9 cellular contexts compared by ENCODE assay signal in the genomic region with DNA sequence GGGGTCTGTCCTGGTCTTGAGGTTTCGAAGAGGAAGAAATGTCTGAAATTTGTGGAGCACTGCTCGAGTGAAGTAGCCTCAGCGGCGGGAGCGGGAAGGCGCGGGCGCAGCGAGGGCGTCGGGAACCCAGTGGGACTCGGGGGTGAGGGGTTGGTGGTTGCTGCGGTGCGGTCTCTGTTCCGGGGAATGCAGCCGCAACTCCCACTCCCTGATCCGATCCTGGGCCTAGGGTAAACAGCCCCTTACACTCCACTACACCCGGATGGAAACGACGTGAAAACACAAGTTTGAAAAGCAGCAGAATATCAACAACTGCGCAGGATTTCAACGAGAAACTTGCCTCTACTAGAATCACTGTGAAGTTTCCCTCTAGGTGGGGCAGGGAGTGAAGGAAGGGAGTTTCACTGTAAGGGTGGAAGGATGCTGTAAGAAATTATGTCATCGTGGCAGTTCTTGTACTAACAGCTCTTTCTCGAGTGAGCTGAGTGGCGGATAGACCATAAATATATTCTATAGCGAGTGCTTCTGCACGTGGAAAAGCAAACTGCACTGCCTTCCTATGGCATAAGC. TPM values are rescaled to one million over a fixed set of nuclear protein-coding genes. Genes with fewer than 3 reads are reported as not detected.
DNase-seq lines count a peak whose midpoint lies in the region; ATAC-seq, FAIRE-seq and TF ChIP-seq lines count a peak whose summit lies in the region.
"Had no signal": no experiment of that assay in that cellular context is flagged by ENCODE, and none has a peak within 500 bp of the region (broad histone marks: within the 10 kb centered on the region; RNA-seq: fewer than 3 reads in every experiment).

No MANE protein-coding gene starts in this region.

- H3K4me2 ChIP-seq in H1 (ENCODE audit: insufficient read depth in 1 of 2, low read depth in 2 of 2, low read length in 2 of 2) = peak overlapping the region; percentile 84 to 93

- H3K36me3 ChIP-seq in BJ (ENCODE audit: control insufficient read depth, insufficient read depth, low read length) = no peaks in the 10 kb centered on the region
- no peaks in the 10 kb centered on the region for H3K36me3 ChIP-seq in H1 (ENCODE audit: control insufficient read depth in 2 of 4, insufficient read depth in 4 of 4, low read length in 3 of 4)

- peak overlapping the region; percentile 95; the same call in 1 of the 2 replicates for H4K8ac ChIP-seq in H1 (ENCODE audit: extremely low read depth, insufficient read depth, low read length)

- TF ChIP-seq RAD21 in H1 (IDR thresholded peaks at IDR 0.05 in 1 of 2, conservative IDR thresholded peaks at IDR 0.05 in 1 of 2; ENCODE audit: low read depth in 2 of 2, low read length in 2 of 2) = no peak

- no peak; a peak in 1 of 3 replicates for TF ChIP-seq POLR2A in H1 (IDR thresholded peaks at IDR 0.05; ENCODE audit: control extremely low read depth in 1 of 2, low read depth in 2 of 2, low read length in 2 of 2)

- no peaks in the 10 kb centered on the region for H3K79me1 ChIP-seq in H1 (ENCODE audit: low read depth, low read length)

- peak overlapping the region; percentile 61 to 92 (median 78) for H3K9ac ChIP-seq in H1 (replicated peaks in 1 of 4; ENCODE audit: extremely low read depth in 1 of 4, low read depth in 3 of 4, low read length in 3 of 4)

- peak overlapping the region; percentile 72 for H4K5ac ChIP-seq in H1 (ENCODE audit: insufficient read length, low read depth, low read length)

- TF ChIP-seq CTCF in BJ (IDR thresholded peaks at IDR 0.05; ENCODE audit: insufficient read depth, low read depth, low read length) = peak; percentile 23
- TF ChIP-seq CTCF in H1 (IDR thresholded peaks at IDR 0.05; ENCODE audit: control extremely low read depth in 1 of 3, insufficient read depth in 1 of 3, low read depth in 1 of 3, low read length in 3 of 3) = no peak

- H3K23ac ChIP-seq in H1 (ENCODE audit: insufficient read length) = no peak overlapping the region

- no peaks in the 10 kb centered on the region for H3K9me3 ChIP-seq in H1 (ENCODE audit: insufficient read depth in 2 of 2, low read depth in 1 of 2, low read length in 1 of 2)
- no peaks in the 10 kb centered on the region for H3K9me3 ChIP-seq in mononuclear cell (ENCODE audit: low read depth, low read length)

- peak overlapping the region; percentile 83 for H3K56ac ChIP-seq in H1 (replicated peaks; ENCODE audit: insufficient read length, low read depth, low read length)

- no peak for ATAC-seq in GM18909 (IDR thresholded peaks at IDR 0.05; ENCODE audit: poor library complexity, unreplicated experiment)

- H2BK120ac ChIP-seq in H1 (replicated peaks; ENCODE audit: low read depth, low read length) = no peak overlapping the region

- no peaks in the 10 kb centered on the region for H3K27me3 ChIP-seq in BJ (ENCODE audit: control insufficient read depth, insufficient read depth, low read length)
- H3K27me3 ChIP-seq in H1 (replicated peaks in 1 of 4; ENCODE audit: control insufficient read depth in 3 of 4, extremely low read depth in 1 of 4, insufficient read depth in 3 of 4, low read length in 3 of 4) = no peaks in the 10 kb centered on the region; a peak in 1 of 7 replicates
- H3K27me3 ChIP-seq in mononuclear cell (ENCODE audit: insufficient read depth, low read length) = peaks cover 7% of the 10 kb centered on the region

- DNase-seq in BJ (ENCODE audit: low read depth) (no peak), HuH-7.5 (ENCODE audit: low spot score) (peak; percentile 28), H1 (ENCODE audit: low read depth in 1 of 2, low spot score in 2 of 2) (no peak), superior temporal gyrus (ENCODE audit: extremely low spot score) (peak; percentile 50), middle frontal gyrus (ENCODE audit: extremely low spot score, low spot score) (no peak)
- DNase-seq in activated CD4-positive, alpha-beta T cell treated with anti-CD3 and anti-CD28 coated beads for 1 hour = peak; percentile 11

- H4K91ac ChIP-seq in H1 (replicated peaks; ENCODE audit: insufficient read length, low read length) = peak overlapping the region; percentile 79

- peak overlapping the region; percentile 96 for H2BK5ac ChIP-seq in H1 (ENCODE audit: low read depth, low read length)

- H3K4me3 ChIP-seq in BJ (ENCODE audit: low read depth, low read length) (peak overlapping the region; percentile 69), H1 (ENCODE audit: extremely low read depth in 1 of 4, insufficient read depth in 2 of 4, low read depth in 3 of 4, low read length in 4 of 4) (peak overlapping the region; percentile 75 to 100 (median 88)), mononuclear cell (ENCODE audit: low read length) (peak overlapping the region; percentile 61)

- no peak for TF ChIP-seq EP300 in H1 (IDR thresholded peaks at IDR 0.05; ENCODE audit: borderline replicate concordance in 1 of 2, low read depth in 2 of 2, low read length in 2 of 2)

- peak overlapping the region; percentile 81; the same call in 1 of the 2 replicates for H2BK15ac ChIP-seq in H1 (ENCODE audit: low read length)

- CTCF ChIA-PET in BJ (lab: Yijun Ruan, JAX) = no interaction called here
- CTCF ChIA-PET in H1 (lab: Charles Lee; ENCODE audit: partially characterized antibody) = interaction anchor here (1.4 kb wide), 1 partner anchor 150 kb away, joined by 7 read pairs; no protein-coding TSS in a partner anchor

- H3K27ac ChIP-seq in H1 (ENCODE audit: low read depth, low read length) = peak overlapping the region; percentile 74; the same call in 1 of the 2 replicates
- H3K27ac ChIP-seq: HL-60 had no signal

- H3K18ac ChIP-seq in H1 (ENCODE audit: extremely low read depth, low read length) = peak overlapping the region; percentile 92

- H2BK20ac ChIP-seq in H1 (ENCODE audit: low read length) = no peak overlapping the region

- H3K23me2 ChIP-seq in H1 (ENCODE audit: low read depth, low read length) = peaks cover 22% of the 10 kb centered on the region

- peak overlapping the region; percentile 95 for H2AFZ ChIP-seq in H1 (ENCODE audit: low read length)

- WGBS in H1 (ENCODE audit: extremely low coverage in 1 of 2, insufficient coverage in 1 of 2, insufficient read length in 1 of 2, insufficient replicate concordance in 2 of 2, low coverage in 1 of 2, low lambda C conversion rate in 2 of 2, missing lambda C conversion rate in 1 of 2), 2 experiments = 6% methylated on average over 24 of the region's 27 CpGs; no CpG with 5 or more reads in 1 of the 2 experiments

- H3K79me2 ChIP-seq in H1 (ENCODE audit: control insufficient read depth in 1 of 2, insufficient read depth in 2 of 2, low read length in 2 of 2) = peaks cover 0 to 18% of the 10 kb centered on the region in 2 experiments; a peak in 3 of 4 replicates

- H4K20me1 ChIP-seq in H1 (replicated peaks in 1 of 2; ENCODE audit: control insufficient read depth in 1 of 2, insufficient read depth in 2 of 2, low read length in 2 of 2) = no peaks in the 10 kb centered on the region

- FAIRE-seq in H1 (lab: Jason Lieb, UNC) = no peak

- H3K4me1 ChIP-seq in H1 (replicated peaks in 1 of 4; ENCODE audit: control insufficient read depth in 3 of 4, insufficient read depth in 4 of 4, low read length in 3 of 4) (peaks cover 0 to 5% (median 2%) of the 10 kb centered on the region in 4 experiments; a peak in 5 of 7 replicates), mononuclear cell (ENCODE audit: insufficient read depth, low read length) (peaks cover 16% of the 10 kb centered on the region)

- H3K14ac ChIP-seq in H1 (ENCODE audit: insufficient read length) = no peak overlapping the region

- H3K4ac ChIP-seq in H1 (replicated peaks; ENCODE audit: insufficient read length, low read depth, low read length) = no peak overlapping the region

- peak overlapping the region; percentile 99 for H2BK12ac ChIP-seq in H1 (ENCODE audit: low read depth, low read length)

- no peak overlapping the region for H2AK5ac ChIP-seq in H1 (ENCODE audit: low read depth, low read length)

- POLR2A ChIA-PET in BJ (lab: Charles Lee) (no interaction called here), H1 (lab: Charles Lee; ENCODE audit: partially characterized antibody) (no interaction called here)

TF ChIP-seq in H1, 55 proteins besides CTCF, POLR2A, EP300 and RAD21 (continues in another document):
- TF ChIP-seq SRF (IDR thresholded peaks at IDR 0.05; ENCODE audit: low read depth, low read length) (no peak), RBBP5 (IDR thresholded peaks at IDR 0.05; ENCODE audit: borderline replicate concordance, low read depth, low read length) (no peak; the same call in 1 of the 2 replicates), EZH2 (IDR thresholded peaks at IDR 0.05; ENCODE audit: low read depth, low read length, severe bottlenecking) (peak; percentile 26), CREB1 (IDR thresholded peaks at IDR 0.05) (no peak)
- TF ChIP-seq, protein P1, sequence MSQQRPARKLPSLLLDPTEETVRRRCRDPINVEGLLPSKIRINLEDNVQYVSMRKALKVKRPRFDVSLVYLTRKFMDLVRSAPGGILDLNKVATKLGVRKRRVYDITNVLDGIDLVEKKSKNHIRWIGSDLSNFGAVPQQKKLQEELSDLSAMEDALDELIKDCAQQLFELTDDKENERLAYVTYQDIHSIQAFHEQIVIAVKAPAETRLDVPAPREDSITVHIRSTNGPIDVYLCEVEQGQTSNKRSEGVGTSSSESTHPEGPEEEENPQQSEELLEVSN (IDR thresholded peaks at IDR 0.05) = peak; percentile 24; the same call in 1 of the 2 replicates
- TF ChIP-seq, protein P2, sequence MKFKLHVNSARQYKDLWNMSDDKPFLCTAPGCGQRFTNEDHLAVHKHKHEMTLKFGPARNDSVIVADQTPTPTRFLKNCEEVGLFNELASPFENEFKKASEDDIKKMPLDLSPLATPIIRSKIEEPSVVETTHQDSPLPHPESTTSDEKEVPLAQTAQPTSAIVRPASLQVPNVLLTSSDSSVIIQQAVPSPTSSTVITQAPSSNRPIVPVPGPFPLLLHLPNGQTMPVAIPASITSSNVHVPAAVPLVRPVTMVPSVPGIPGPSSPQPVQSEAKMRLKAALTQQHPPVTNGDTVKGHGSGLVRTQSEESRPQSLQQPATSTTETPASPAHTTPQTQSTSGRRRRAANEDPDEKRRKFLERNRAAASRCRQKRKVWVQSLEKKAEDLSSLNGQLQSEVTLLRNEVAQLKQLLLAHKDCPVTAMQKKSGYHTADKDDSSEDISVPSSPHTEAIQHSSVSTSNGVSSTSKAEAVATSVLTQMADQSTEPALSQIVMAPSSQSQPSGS (IDR thresholded peaks at IDR 0.05; ENCODE audit: low read length) = peak; percentile 53; the same call in 1 of the 2 replicates

RNA-seq across cellular contexts. Expression of a gene that starts 2.0 kb away (rescaled TPM):
- polyA plus RNA-seq in BJ (2011; rRNA removed) (16.3 and 19.7 TPM in 2 replicates), H1 (2011; rRNA removed) (6.1 and 6.6 TPM in 2 replicates)
- polyA minus RNA-seq in BJ (2011; rRNA and poly(A)+ RNA removed) = 71.3 and 81.0 TPM in 2 replicates
- total RNA-seq in H1 (2021; fragmentation: NEBNext Ultra II Directional; extraction: Animal tissue kit (Norgen Biotek cat#: 25700)) = 11.8 and 12.1 TPM in 2 replicates
- 3.1 TPM for polyA plus RNA-seq in H1 (2011; cell fraction: cytosol; rRNA removed)
- polyA plus RNA-seq in H1 (2011; cell fraction: nucleus; rRNA removed) = 10.6 TPM
- polyA plus RNA-seq in H1 (2012, experiment 1 of 2) = 2.7 to 3.8 TPM (median 3.3 TPM) in 4 replicates
- 0.35 TPM for polyA plus RNA-seq in H1 (2012, experiment 2 of 2)
- 4.4 TPM for polyA plus RNA-seq in H1 (2013, experiment 1 of 2)
- polyA plus RNA-seq in H1 (2013, experiment 2 of 2) = 4.1 TPM
- polyA minus RNA-seq in H1 (2011; rRNA and poly(A)+ RNA removed) = 59.2 and 68.5 TPM in 2 replicates
- polyA minus RNA-seq in H1 (2011; cell fraction: cytosol; rRNA and poly(A)+ RNA removed) = 7.3 TPM
- 54.9 TPM for polyA minus RNA-seq in H1 (2011; cell fraction: nucleus; rRNA and poly(A)+ RNA removed)
- total RNA-seq in mononuclear cell = 62.3 TPM

Comparison
In these comparisons a context has a peak if more than half of its experiments do, and no peak if none do; other contexts are left out.
1. DNase-seq: peak in HuH-7.5 (single experiment), activated CD4-positive, alpha-beta T cell treated with anti-CD3 and anti-CD28 coated beads for 1 hour (single experiment) and superior temporal gyrus (single experiment); none in BJ (single experiment), H1 (0 of 2) and middle frontal gyrus (single experiment).
2. Peak in every context shown above with its lines, with median percentiles within 50 percentile points of each other: H3K4me3 ChIP-seq.